In the genomic region with DNA sequence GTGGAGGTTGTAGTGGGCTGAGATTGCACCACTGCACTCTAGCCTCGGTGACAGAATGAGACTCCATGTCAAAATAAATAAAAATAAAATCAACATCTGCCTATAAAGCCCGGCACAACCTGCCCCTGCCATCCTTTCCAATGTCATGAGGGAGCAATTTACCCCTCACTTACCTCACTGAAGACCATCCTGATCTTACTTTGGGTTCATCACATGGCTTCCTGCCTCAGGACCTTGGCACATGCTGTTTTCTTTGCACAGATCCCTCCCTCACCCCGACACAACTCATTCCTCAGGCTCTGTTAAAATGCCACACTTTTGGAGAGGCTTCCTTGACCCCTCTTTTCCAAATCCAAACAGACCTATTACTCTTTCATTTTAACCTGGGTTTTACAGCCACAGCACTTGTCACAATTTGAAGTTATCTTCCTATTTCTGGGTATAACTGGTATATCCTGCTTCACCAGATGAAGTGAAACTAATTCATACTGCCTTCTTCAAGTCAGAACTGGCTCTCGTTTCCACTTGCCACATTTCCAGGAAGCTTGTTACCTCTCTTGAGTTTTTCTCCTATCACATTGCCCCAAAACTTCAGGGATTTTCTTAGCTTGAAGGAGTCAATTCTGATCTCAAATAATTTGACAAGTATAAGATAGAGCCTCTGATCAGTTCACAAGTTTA, we compare ENCODE assay signal across 30 cellular contexts.
DNase-seq lines count a peak whose midpoint lies in the region; ATAC-seq, FAIRE-seq and TF ChIP-seq lines count a peak whose summit lies in the region.
"Had no signal": no experiment of that assay in that cellular context is flagged by ENCODE, and none has a peak within 500 bp of the region (broad histone marks: within the 10 kb centered on the region; RNA-seq: fewer than 3 reads in every experiment).

No MANE protein-coding gene starts in this region.

- no TSS peak for BruUV-seq in K562 (replicated peaks; lab: Mats Ljungman, UMichigan)

- TF ChIP-seq CTCF in DND-41 (IDR thresholded peaks at IDR 0.05; ENCODE audit: borderline replicate concordance, extremely low read depth, low read length, poor library complexity, severe bottlenecking) (no peak), K562 (IDR thresholded peaks at IDR 0.05 in 2 of 3, conservative IDR thresholded peaks at IDR 0.05 in 1 of 3; ENCODE audit: insufficient read depth in 2 of 3, low read depth in 1 of 3, low read length in 3 of 3) (no peak), keratinocyte (optimal IDR thresholded peaks at IDR 0.05 in 1 of 3, IDR thresholded peaks at IDR 0.05 in 1 of 3, conservative IDR thresholded peaks at IDR 0.05 in 1 of 3; ENCODE audit: extremely low read depth in 1 of 3, insufficient read depth in 2 of 3, low read length in 3 of 3) (no peak)

- peak; percentile 42 for FAIRE-seq in HTR-8/SVneo (lab: Jason Lieb, UNC)
- FAIRE-seq in K562 (lab: Jason Lieb, UNC) = no peak
- peak; percentile 68 for FAIRE-seq in keratinocyte (lab: Jason Lieb, UNC)
- FAIRE-seq: A549, islet of Langerhans had no signal

- dilution Hi-C loops in keratinocyte (cut with MboI; ENCODE audit: extremely low pct_ligation_motif_present, low sequenced_read_pairs) = no loop called here

- H4K20me1 ChIP-seq in DND-41 (ENCODE audit: insufficient read depth, low read length) (no peaks in the 10 kb centered on the region), K562 (replicated peaks; ENCODE audit: control insufficient read depth, insufficient read depth, low read length) (no peaks in the 10 kb centered on the region), keratinocyte (ENCODE audit: control insufficient read depth, extremely low read depth, insufficient read depth, low read length) (no peaks in the 10 kb centered on the region)

- POLR2A ChIA-PET in K562 (lab: Yijun Ruan, JAX) = interaction anchor here (1.7 kb wide), 1 partner anchor 17 kb away, joined by 5 read pairs; no protein-coding TSS in a partner anchor

- H3K4me2 ChIP-seq in DND-41 (ENCODE audit: insufficient read depth, low read length) (no peak overlapping the region), K562 (ENCODE audit: insufficient read depth, low read length) (no peak overlapping the region), keratinocyte (ENCODE audit: control insufficient read depth, extremely low read depth, insufficient read depth, low read depth, low read length) (peak overlapping the region; percentile 24)
- H3K4me2 ChIP-seq: A549, neural progenitor cell had no signal

- ATAC-seq in DND-41 (ENCODE audit: insufficient read depth, low read depth) (peak; percentile 65; the same call in 2 of the 3 replicates), K562 (no peak), HG02588 (IDR thresholded peaks at IDR 0.05; ENCODE audit: unreplicated experiment) (no peak)
- ATAC-seq: A549; activated CD8-positive, alpha-beta T cell treated with anti-CD3 and anti-CD28 coated beads, Interleukin-2, amount 10 ng/mL, durations not matched to agents 7 days and 5 days; activated T-helper 17 cell treated with anti-CD3 and anti-CD28 coated beads, Interleukin-2, amount 50 U/mL, for 72 hours; left ventricle myocardium superior; right cardiac atrium had no signal

- no peaks in the 10 kb centered on the region for H3K9me3 ChIP-seq in DND-41 (ENCODE audit: insufficient read depth, low read length, severe bottlenecking)
- no peaks in the 10 kb centered on the region for H3K9me3 ChIP-seq in K562 (replicated peaks; ENCODE audit: control insufficient read depth, insufficient read depth, low read depth, low read length)
- no peaks in the 10 kb centered on the region for H3K9me3 ChIP-seq in keratinocyte (ENCODE audit: control insufficient read depth, low read depth, low read length)
- H3K9me3 ChIP-seq: A549, HAP-1, Peyer's patch, spleen, thoracic aorta, uterus had no signal

- TF ChIP-seq EP300 in K562 (IDR thresholded peaks at IDR 0.05; ENCODE audit: low read length) = no peak

- peaks cover 7% of the 10 kb centered on the region for H3K4me1 ChIP-seq in DND-41 (ENCODE audit: insufficient read depth, low read length)
- H3K4me1 ChIP-seq in K562 (replicated peaks in 1 of 2; ENCODE audit: control insufficient read depth in 2 of 2, insufficient read depth in 2 of 2, low read length in 2 of 2) = no peaks in the 10 kb centered on the region
- H3K4me1 ChIP-seq in keratinocyte (ENCODE audit: control insufficient read depth, extremely low read depth, insufficient read depth, low read length) = peaks cover 19% of the 10 kb centered on the region
- H3K4me1 ChIP-seq: HAP-1, neural progenitor cell, parathyroid adenoma, Peyer's patch, spleen, uterus had no signal

- intact Hi-C loops in K562 (cut with micrococcal nuclease) = no loop called here

- no peak for TF ChIP-seq POLR2A in K562 (conservative IDR thresholded peaks at IDR 0.05)

- H3K27me3 ChIP-seq in DND-41 (ENCODE audit: insufficient read depth, low read length, poor library complexity) (no peaks in the 10 kb centered on the region), K562 (ENCODE audit: control insufficient read depth in 2 of 2, insufficient read depth in 2 of 2, low read length in 2 of 2) (peaks cover 4 to 22% of the 10 kb centered on the region in 2 experiments; a peak in 4 of 5 replicates), keratinocyte (ENCODE audit: control insufficient read depth, extremely low read depth, insufficient read depth, low read length) (no peaks in the 10 kb centered on the region)
- H3K27me3 ChIP-seq: neural progenitor cell, Peyer's patch, spleen, uterus had no signal

- CTCF ChIA-PET in K562 (lab: Yijun Ruan, JAX; ENCODE audit: low intra/inter-chr PET ratio) = no interaction called here

- no peak overlapping the region; the same call in 1 of the 2 replicates for H3K27ac ChIP-seq in DND-41 (ENCODE audit: low read length)
- no peak overlapping the region for H3K27ac ChIP-seq in K562 (ENCODE audit: extremely low read depth, low read depth, low read length)
- no peak overlapping the region for H3K27ac ChIP-seq in keratinocyte (ENCODE audit: control insufficient read depth, insufficient read depth, low read length)
- H3K27ac ChIP-seq: A549, neural progenitor cell, parathyroid adenoma, Peyer's patch, spleen, thoracic aorta, uterus had no signal

- TF ChIP-seq RAD21 in K562 (CRISPR knock-in tag; conservative IDR thresholded peaks at IDR 0.05 in 1 of 2, IDR thresholded peaks at IDR 0.05 in 1 of 2) = no peak

- 0% methylated on average over 4 of the region's 4 CpGs for WGBS in K562 (ENCODE audit: insufficient coverage, low coverage, missing lambda C conversion rate)

- H3K9me1 ChIP-seq in K562 (ENCODE audit: control insufficient read depth, insufficient read depth, low read length) (no peaks in the 10 kb centered on the region), keratinocyte (ENCODE audit: control insufficient read depth, extremely low read depth, insufficient read depth, low read length) (no peaks in the 10 kb centered on the region)

- in situ Hi-C loops in K562 (cut with MboI) = no loop called here

- DNase-seq in DND-41 = no peak
- no peak for DNase-seq in HTR-8/SVneo (ENCODE audit: insufficient read length, low spot score)
- DNase-seq in K562 (ENCODE audit: extremely low read depth in 1 of 4, low spot score in 3 of 4) = no peak
- no peak for DNase-seq in keratinocyte (ENCODE audit: low read depth, low spot score)
- DNase-seq in cortex of kidney (lab: John Stamatoyannopoulos, UW) = no peak
- DNase-seq in amygdala (lab: John Stamatoyannopoulos, UW) = no peak
- no peak for DNase-seq in NCI-H146 (lab: John Stamatoyannopoulos, UW)
- DNase-seq: activated CD4-positive, alpha-beta T cell treated with anti-CD3 and anti-CD28 coated beads for 4 hours; activated CD8-positive, alpha-beta T cell treated with anti-CD3 and anti-CD28 coated beads, Interleukin-2, amount 10 ng/mL, durations not matched to agents 7 days and 5 days; activated naive CD4-positive, alpha-beta T cell treated with anti-CD3 and anti-CD28 coated beads, Interleukin-2, amount 10 ng/mL, durations not matched to agents 7 days and 5 days; AML-193; glutamatergic neuron; IMR-90; left ventricle myocardium superior; NCI-H2029 treated with DMSO at 0.1 percent for 48 hours; NCI-H526; Peyer's patch; right cardiac atrium; SHP77; spleen; stimulated activated CD4-positive, alpha-beta T cell treated with anti-CD3 and anti-CD28 coated beads, Interleukin-2, amount 100 ng/mL, for 24 hours; uterus had no signal

- H2AFZ ChIP-seq in DND-41 (ENCODE audit: low read depth, low read length) (no peak overlapping the region; the same call in 1 of the 2 replicates), K562 (ENCODE audit: low read depth, low read length) (no peak overlapping the region), keratinocyte (ENCODE audit: control insufficient read depth, low read length) (peak overlapping the region; percentile 2)
- H2AFZ ChIP-seq: neural progenitor cell, parathyroid adenoma had no signal

- H3K79me2 ChIP-seq in DND-41 (ENCODE audit: insufficient read depth, low read length) (no peaks in the 10 kb centered on the region), K562 (ENCODE audit: control insufficient read depth, insufficient read depth, low read length) (no peaks in the 10 kb centered on the region), keratinocyte (ENCODE audit: control insufficient read depth, insufficient read depth, low read length) (no peaks in the 10 kb centered on the region)
- H3K79me2 ChIP-seq: parathyroid adenoma had no signal

- H3K36me3 ChIP-seq in DND-41 (ENCODE audit: insufficient read depth, low read length) (no peaks in the 10 kb centered on the region), K562 (ENCODE audit: control insufficient read depth, insufficient read depth, low read length) (no peaks in the 10 kb centered on the region), keratinocyte (ENCODE audit: control insufficient read depth in 2 of 2, extremely low read depth in 1 of 2, insufficient read depth in 2 of 2, low read length in 2 of 2) (no peaks in the 10 kb centered on the region)
- H3K36me3 ChIP-seq: HAP-1, neural progenitor cell, Peyer's patch, spleen, thoracic aorta, uterus had no signal

- H3K9ac ChIP-seq in DND-41 (ENCODE audit: low read depth, low read length) (no peak overlapping the region), K562 (ENCODE audit: insufficient read depth in 1 of 2, low read depth in 2 of 2, low read length in 2 of 2) (no peak overlapping the region), keratinocyte (ENCODE audit: control insufficient read depth, extremely low read depth, insufficient read depth, low read length) (no peak overlapping the region)
- H3K9ac ChIP-seq: neural progenitor cell, parathyroid adenoma had no signal

- H3K4me3 ChIP-seq in DND-41 (ENCODE audit: low read depth in 1 of 2, low read length in 2 of 2) (no peak overlapping the region), K562 (no peak overlapping the region), keratinocyte (ENCODE audit: control insufficient read depth in 2 of 3, extremely low read depth in 1 of 3, insufficient read depth in 2 of 3, low read depth in 1 of 3, low read length in 3 of 3) (no peak overlapping the region)
- H3K4me3 ChIP-seq: A549, HAP-1, neural progenitor cell, Peyer's patch, spleen, thoracic aorta, uterus had no signal

TF ChIP-seq in K562, 482 proteins besides CTCF, POLR2A, EP300 and RAD21 (continues in another document):
- TF ChIP-seq RBM25 (IDR thresholded peaks at IDR 0.05; ENCODE audit: low read depth, low read length, severe bottlenecking) = peak; percentile 74
- no peak for TF ChIP-seq GATAD2B (IDR thresholded peaks at IDR 0.05; ENCODE audit: borderline replicate concordance)
- no peak for TF ChIP-seq HDAC6 (IDR thresholded peaks at IDR 0.05; ENCODE audit: low read depth, low read length)
- no peak for TF ChIP-seq TARDBP (IDR thresholded peaks at IDR 0.05)
